Comparison of ENCODE assay signal across 10 cellular contexts in genomic region chr1:28577052-28577678, GRCh38. TPM values are rescaled to one million over a fixed set of nuclear protein-coding genes. Genes with fewer than 3 reads are reported as not detected.
DNase-seq lines count a peak whose midpoint lies in the region; ATAC-seq and TF ChIP-seq lines count a peak whose summit lies in the region.
"Had no signal": no experiment of that assay in that cellular context is flagged by ENCODE, and none has a peak within 500 bp of the region (broad histone marks: within the 10 kb centered on the region; RNA-seq: fewer than 3 reads in every experiment).

No MANE protein-coding gene starts in this region.

- H3K27me3 ChIP-seq in ACC112 (ENCODE audit: insufficient read depth, low read length) (no peaks in the 10 kb centered on the region), psoas muscle (ENCODE audit: insufficient read depth in 3 of 3, low read length in 2 of 3) (no peaks in the 10 kb centered on the region)
- H3K27me3 ChIP-seq in effector memory CD4-positive, alpha-beta T cell (replicated peaks; ENCODE audit: control insufficient read depth, insufficient read depth, low read length, poor library complexity, severe bottlenecking) = no peaks in the 10 kb centered on the region
- H3K27me3 ChIP-seq: uterus had no signal

- no peaks in the 10 kb centered on the region for H3K9me3 ChIP-seq in effector memory CD4-positive, alpha-beta T cell (ENCODE audit: control insufficient read depth, low read length)
- no peaks in the 10 kb centered on the region for H3K9me3 ChIP-seq in psoas muscle
- H3K9me3 ChIP-seq: uterus had no signal

- H3K27ac Mint-ChIP-seq in effector memory CD8-positive, alpha-beta T cell = peak overlapping the region; percentile 63 to 77

- H3K4me3 ChIP-seq in ACC112 (ENCODE audit: low read depth, low read length) (no peak overlapping the region), psoas muscle (no peak overlapping the region)
- H3K4me3 ChIP-seq in effector memory CD4-positive, alpha-beta T cell (ENCODE audit: insufficient read depth, low read depth, low read length, poor library complexity, severe bottlenecking) = no peak overlapping the region
- H3K4me3 ChIP-seq: uterus had no signal

- H3K9me3 Mint-ChIP-seq in effector memory CD8-positive, alpha-beta T cell = no peaks in the 10 kb centered on the region

- H2AFZ ChIP-seq in ACC112 (ENCODE audit: low read length, unreplicated experiment) = no peak overlapping the region

- DNase-seq in RPMI8226 (peak; percentile 40), NCI-H526 (lab: John Stamatoyannopoulos, UW) (no peak), psoas muscle (no peak)
- no peak for DNase-seq in effector memory CD8-positive, alpha-beta T cell
- no peak for DNase-seq in effector memory CD4-positive, alpha-beta T cell
- DNase-seq: DMS153, uterus had no signal

- H3K36me3 ChIP-seq in ACC112 (ENCODE audit: insufficient read depth, low read length) (peaks cover 47% of the 10 kb centered on the region), psoas muscle (ENCODE audit: insufficient read depth in 1 of 2, low read depth in 1 of 2) (peaks cover 7 to 87% of the 10 kb centered on the region in 2 donors)
- peaks cover 31% of the 10 kb centered on the region for H3K36me3 ChIP-seq in effector memory CD4-positive, alpha-beta T cell (ENCODE audit: control insufficient read depth, insufficient read depth, low read length)
- H3K36me3 ChIP-seq: uterus had no signal

- TF ChIP-seq POLR2A in GM18526 (IDR thresholded peaks at IDR 0.05; ENCODE audit: extremely low read depth, insufficient read length) = peak; percentile 53

- no peaks in the 10 kb centered on the region for H3K27me3 Mint-ChIP-seq in effector memory CD8-positive, alpha-beta T cell

- H3K27ac ChIP-seq in ACC112 (ENCODE audit: low read depth, low read length) (peak overlapping the region; percentile 14; the same call in 1 of the 2 replicates), psoas muscle (no peak overlapping the region)
- no peak overlapping the region for H3K27ac ChIP-seq in effector memory CD4-positive, alpha-beta T cell (ENCODE audit: insufficient read depth, low read length, poor library complexity, severe bottlenecking)
- H3K27ac ChIP-seq: uterus had no signal

- peaks cover 28% of the 10 kb centered on the region for H3K79me2 ChIP-seq in ACC112 (ENCODE audit: control insufficient read depth, insufficient read depth, low read length, unreplicated experiment)

- H3K36me3 Mint-ChIP-seq in effector memory CD8-positive, alpha-beta T cell (ENCODE audit: insufficient read depth) = peaks cover 93% of the 10 kb centered on the region

- H3K4me1 ChIP-seq in ACC112 (ENCODE audit: control insufficient read depth, insufficient read depth, low read length, unreplicated experiment) = peaks cover 6% of the 10 kb centered on the region
- H3K4me1 ChIP-seq in effector memory CD4-positive, alpha-beta T cell (ENCODE audit: control insufficient read depth, insufficient read depth, low read length, poor library complexity, severe bottlenecking) = peaks cover 14% of the 10 kb centered on the region
- H3K4me1 ChIP-seq in psoas muscle = peaks cover 14% of the 10 kb centered on the region
- H3K4me1 ChIP-seq: uterus had no signal

- intact Hi-C loops in psoas muscle (cut with DNase I) = no loop called here

- no peak for ATAC-seq in effector memory CD8-positive, alpha-beta T cell (replicated peaks)
- ATAC-seq in HG03442 (IDR thresholded peaks at IDR 0.05; ENCODE audit: unreplicated experiment) (no peak), psoas muscle (no peak)

- H3K4me1 Mint-ChIP-seq in effector memory CD8-positive, alpha-beta T cell (ENCODE audit: low read depth in 2 of 2) = peaks cover 33 to 35% of the 10 kb centered on the region in 2 donors

- no peak for TF ChIP-seq CTCF in psoas muscle (IDR thresholded peaks at IDR 0.05)

- H3K4me3 Mint-ChIP-seq in effector memory CD8-positive, alpha-beta T cell = no peak overlapping the region

- WGBS in psoas muscle, 3 donors = 41 to 83% (median 54%) methylated on average over 1 of the region's 1 CpG

RNA-seq across cellular contexts. Expression of gene RAB42, which starts 14.9 kb away (rescaled TPM):
- 1 to 10 TPM in 1 of 4 donors, under 1 TPM in 3; 0.32 to 1.3 (median 0.68) TPM for total RNA-seq in psoas muscle
- under 1 TPM; 0.16 to 0.34 (median 0.21) TPM for polyA plus RNA-seq in psoas muscle

RNA-seq across cellular contexts. Expression of gene TRNAU1AP, which starts 24.3 kb away (rescaled TPM):
- 10 to 100 TPM in 3 of 4 donors, 1 to 10 TPM in 1; 7.5 to 17.5 (median 12.2) TPM for total RNA-seq in psoas muscle
- 10 to 100 TPM in 2 of 3 donors, 1 to 10 TPM in 1; 7.3 to 12.9 (median 10.8) TPM for polyA plus RNA-seq in psoas muscle
